In the genomic region with DNA sequence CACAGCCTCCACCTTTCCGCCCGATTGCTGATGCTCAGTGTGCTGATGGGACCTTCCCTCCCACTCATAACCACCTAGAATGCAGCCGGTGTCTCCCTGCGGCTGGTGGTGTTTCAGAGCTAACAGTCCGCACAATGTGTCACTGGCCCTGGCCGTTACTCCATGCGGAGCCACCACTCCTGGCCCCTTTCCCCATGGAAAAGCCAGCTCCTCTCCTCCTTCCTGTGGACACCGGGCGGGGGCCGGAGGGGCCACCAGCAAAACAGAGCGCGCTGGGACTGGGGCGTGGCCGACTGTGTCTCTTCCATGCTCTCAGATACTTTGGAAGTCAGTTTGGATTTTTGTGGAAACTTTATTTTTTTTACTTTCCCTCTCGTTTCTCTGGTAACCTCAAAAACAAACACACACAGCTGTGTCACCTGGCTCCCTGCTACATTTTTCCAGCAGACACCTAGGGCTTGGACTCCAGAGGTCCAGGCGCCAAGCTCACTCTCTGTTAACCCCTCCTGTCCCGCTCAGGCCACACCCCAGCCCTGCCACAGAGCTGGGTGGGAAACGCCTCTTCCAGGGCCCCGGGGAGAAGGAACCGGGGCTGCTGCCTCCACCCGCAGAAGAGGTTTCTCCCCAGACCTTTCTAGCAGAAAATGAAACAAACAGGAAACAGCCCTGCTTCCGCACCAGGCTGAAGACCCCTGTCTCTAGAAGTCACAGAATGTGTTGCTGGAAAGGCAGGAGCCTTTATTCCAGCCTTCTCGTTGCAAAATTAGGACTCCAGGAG, we compare ENCODE assay signal across 9 cellular contexts. TPM values are rescaled to one million over a fixed set of nuclear protein-coding genes. Genes with fewer than 3 reads are reported as not detected.
DNase-seq lines count a peak whose midpoint lies in the region; ATAC-seq and TF ChIP-seq lines count a peak whose summit lies in the region.
"Had no signal": no experiment of that assay in that cellular context is flagged by ENCODE, and none has a peak within 500 bp of the region (broad histone marks: within the 10 kb centered on the region; RNA-seq: fewer than 3 reads in every experiment).

No MANE protein-coding gene starts in this region.

- H3K27me3 ChIP-seq in H7 (ENCODE audit: control insufficient read depth, insufficient read depth, low read length) (no peaks in the 10 kb centered on the region), ascending aorta (no peaks in the 10 kb centered on the region)

- peaks cover 22 to 39% of the 10 kb centered on the region in 2 donors for H3K4me1 ChIP-seq in ascending aorta

- no peaks in the 10 kb centered on the region for H3K36me3 ChIP-seq in H7 (replicated peaks; ENCODE audit: control insufficient read depth, insufficient read depth, low read length)
- no peaks in the 10 kb centered on the region for H3K36me3 ChIP-seq in ascending aorta

- ATAC-seq in GM21528 (IDR thresholded peaks at IDR 0.05; ENCODE audit: low FRiP score, unreplicated experiment), result no peak

- TF ChIP-seq CTCF in ascending aorta (IDR thresholded peaks at IDR 0.05), result no peak

- H3K9me3 ChIP-seq in ascending aorta, result no peaks in the 10 kb centered on the region

- intact Hi-C loops in ascending aorta (cut with DNase I), result loop anchor here (5.0 kb wide), 1 partner anchor 38 kb away; no protein-coding TSS in a partner anchor

- H3K4me3 ChIP-seq in H7 (ENCODE audit: insufficient read depth, low read depth, low read length) (no peak overlapping the region), ascending aorta (peak overlapping the region; percentile 13 to 35), skin epidermis (no peak overlapping the region)

- peak overlapping the region; percentile 92 to 94 for H3K27ac ChIP-seq in ascending aorta
- H3K27ac ChIP-seq in skin epidermis, result peak overlapping the region in 20 of 21 experiments; percentile 3 to 90 (median 74)

- DNase-seq in H7 (peak; percentile 75), ascending aorta (ENCODE audit: low spot score in 2 of 2) (peak in 1 of 2 donors; percentile 90), islet precursor cell (peak; percentile 32), nucleus accumbens (lab: John Stamatoyannopoulos, UW) (no peak), T-helper 1 cell (no peak), H4 (ENCODE audit: low spot score) (no peak)
- DNase-seq: central memory CD4-positive, alpha-beta T cell had no signal

RNA-seq across cellular contexts. Expression of a gene that starts 32.5 kb away (rescaled TPM):
- 127 and 143 TPM in 2 replicates for total RNA-seq in H7 (2014; rRNA removed; shearing (Covaris generic))
- total RNA-seq in ascending aorta, result 1,704 TPM
- total RNA-seq in H4 (2014; rRNA removed; shearing (Covaris generic)), result 38.5 and 53.6 TPM in 2 replicates

Comparison
In these comparisons a context has a peak if more than half of its experiments do, and no peak if none do; other contexts are left out.
1. DNase-seq: peak in H7 (single experiment) and islet precursor cell (single experiment); none in nucleus accumbens (0 of 56), T-helper 1 cell (0 of 5) and H4 (single experiment).
2. H3K4me3 ChIP-seq: peak in ascending aorta (2 of 2); none in H7 (single experiment) and skin epidermis (0 of 7).
3. RNA of a gene that starts 32.5 kb away (total RNA-seq): 1,704 TPM in ascending aorta (single experiment); 127 to 143 TPM in H7 and 38.5 to 53.6 TPM in H4; every median in the first group is over 10 times any median in the second.